In genomic region chr17:20825539-20825938, GRCh38 we compare ENCODE assay signal across 24 cellular contexts.
"Had no signal": no experiment of that assay in that cellular context is flagged by ENCODE, and none has a peak within 500 bp of the region (broad histone marks: within the 10 kb centered on the region; RNA-seq: fewer than 3 reads in every experiment).

No MANE protein-coding gene starts in this region.

- H3K4me3 Mint-ChIP-seq: activated naive CD8-positive, alpha-beta T cell; activated T-cell treated with anti-CD3 and anti-CD28 coated beads, Interleukin-2, amount 50 U/mL, for 72 hours; naive B cell; stimulated activated naive B cell treated with anti-CD40 and anti-IgM and Interleukin-4, amounts not matched to agents 10 μg/mL and 1 μg/mL and 100 μg/mL, for 72 hours had no signal

- DNase-seq: activated CD4-positive, alpha-beta T cell treated with anti-CD3 and anti-CD28 coated beads for 4 hours; activated CD4-positive, alpha-beta T cell treated with anti-CD3 and anti-CD28 coated beads, Interleukin-2, amount 50 U/mL, for 4 hours; activated effector memory CD4-positive, alpha-beta T cell treated with Interleukin-2 at 50 U/mL for 16 hours; activated naive CD4-positive, alpha-beta T cell treated with Interleukin-2 at 50 U/mL for 16 hours; activated T-cell treated with anti-CD3 and anti-CD28 coated beads for 4 hours; activated T-cell treated with anti-CD3 and anti-CD28 coated beads, Interleukin-2, amount 50 U/mL, for 72 hours; aorta; body of pancreas; effector CD8-positive, alpha-beta T cell; esophagus squamous epithelium; left cardiac atrium; left ventricle myocardium superior; naive B cell; ovary; stimulated activated CD4-positive, alpha-beta T cell treated with anti-CD3 and anti-CD28 coated beads, Interleukin-15, amount 100 ng/mL, for 24 hours; stimulated activated CD4-positive, alpha-beta T cell treated with anti-CD3 and anti-CD28 coated beads, Interleukin-2, amount 100 ng/mL, for 24 hours; stimulated activated naive B cell treated with anti-CD40 and anti-IgM and Interleukin-4, amounts not matched to agents 10 μg/mL and 1 μg/mL and 100 μg/mL, for 72 hours; tibial artery; upper lobe of right lung had no signal

- H3K27me3 ChIP-seq: body of pancreas, ovary, tibial artery had no signal

- H3K4me3 ChIP-seq: body of pancreas, esophagus squamous epithelium, ovary, suprapubic skin, tibial artery, upper lobe of right lung had no signal

- H3K9me3 Mint-ChIP-seq: activated T-cell treated with anti-CD3 and anti-CD28 coated beads, Interleukin-2, amount 50 U/mL, for 72 hours had no signal

- H3K27ac ChIP-seq: body of pancreas, epithelial cell of prostate, esophagus squamous epithelium, ovary, suprapubic skin, tibial artery, upper lobe of right lung, VCaP had no signal

- H3K27ac Mint-ChIP-seq: activated naive CD8-positive, alpha-beta T cell; activated T-cell treated with anti-CD3 and anti-CD28 coated beads, Interleukin-2, amount 50 U/mL, for 72 hours; progenitor cell of endocrine pancreas; stimulated activated naive B cell treated with anti-CD40 and anti-IgM and Interleukin-4, amounts not matched to agents 10 μg/mL and 1 μg/mL and 100 μg/mL, for 72 hours had no signal

- H3K4me1 Mint-ChIP-seq: naive B cell; stimulated activated naive B cell treated with anti-CD40 and anti-IgM and Interleukin-4, amounts not matched to agents 10 μg/mL and 1 μg/mL and 100 μg/mL, for 72 hours had no signal

- H3K27me3 Mint-ChIP-seq: progenitor cell of endocrine pancreas had no signal

- H3K36me3 Mint-ChIP-seq: naive B cell had no signal
